ENCODE assay signal across 15 cellular contexts in genomic region chr9:99852617-99853016, GRCh38. TPM values are rescaled to one million over a fixed set of nuclear protein-coding genes. Genes with fewer than 3 reads are reported as not detected.
A peak's percentile ranks its signal among the peaks of the same experiment; 100 is the strongest.
DNase-seq lines count a peak whose midpoint lies in the region; ATAC-seq and TF ChIP-seq lines count a peak whose summit lies in the region.
"Had no signal": no experiment of that assay in that cellular context is flagged by ENCODE, and none has a peak within 500 bp of the region (broad histone marks: within the 10 kb centered on the region; RNA-seq: fewer than 3 reads in every experiment).

No MANE protein-coding gene starts in this region.

- peak overlapping the region; percentile 65 for H3K4me2 ChIP-seq in KMS-11

- no peak overlapping the region; the same call in 1 of the 2 replicates for H3K9ac ChIP-seq in KMS-11

- H3K4me3 Mint-ChIP-seq in neural crest cell: no peak overlapping the region

- peaks cover 4% of the 10 kb centered on the region for H3K27me3 Mint-ChIP-seq in neural crest cell (ENCODE audit: low read depth)

- H3K4me1 Mint-ChIP-seq in neural crest cell: no peaks in the 10 kb centered on the region

- no peaks in the 10 kb centered on the region for H3K27me3 ChIP-seq in KMS-11 (ENCODE audit: insufficient read depth, low read depth)
- H3K27me3 ChIP-seq: adrenal gland, gastroesophageal sphincter, tibial artery had no signal

- H2AFZ ChIP-seq in KMS-11 (ENCODE audit: low read depth): no peak overlapping the region

- H3K36me3 Mint-ChIP-seq in neural crest cell (ENCODE audit: low read depth): peaks cover 14% of the 10 kb centered on the region

- H3K9me3 Mint-ChIP-seq in neural crest cell: no peaks in the 10 kb centered on the region

- H4K20me1 ChIP-seq in KMS-11 (ENCODE audit: insufficient read depth): no peaks in the 10 kb centered on the region

- H3K27ac ChIP-seq in KMS-11 (peak overlapping the region; percentile 59), substantia nigra (ENCODE audit: low read depth, low read length, poor library complexity, severe bottlenecking) (no peak overlapping the region)
- H3K27ac ChIP-seq: adrenal gland, gastroesophageal sphincter, tibial artery had no signal

- DNase-seq in NCI-H82 (lab: John Stamatoyannopoulos, UW) (peak; percentile 25), NCI-H82 treated with DMSO at 0.1 percent for 48 hours (lab: John Stamatoyannopoulos, UW; ENCODE audit: unreplicated experiment) (no peak), neural crest cell (ENCODE audit: low read depth, low spot score) (no peak), mucosa of gallbladder (ENCODE audit: low spot score) (no peak), GM13976 (ENCODE audit: low spot score) (no peak), substantia nigra (lab: John Stamatoyannopoulos, UW) (no peak)
- DNase-seq: activated CD8-positive, alpha-beta memory T cell treated with anti-CD3 and anti-CD28 coated beads, Interleukin-2, amount 50 U/mL, for 48 hours; adrenal gland; left colon; NCI-H1436 treated with DMSO at 0.1 percent for 48 hours; T-helper 9 cell; tibial artery had no signal

- no peaks in the 10 kb centered on the region for H3K79me2 ChIP-seq in KMS-11 (ENCODE audit: insufficient read depth, low read depth)

- H3K36me3 ChIP-seq in KMS-11 (ENCODE audit: insufficient read depth): no peaks in the 10 kb centered on the region

- peak; percentile 51 for ATAC-seq in HG02763 (IDR thresholded peaks at IDR 0.05; ENCODE audit: unreplicated experiment)
- ATAC-seq: gastroesophageal sphincter, left colon had no signal

- in situ Hi-C loops in GM13976 (cut with MboI; ENCODE audit: low sequenced_read_pairs, unreplicated experiment): no loop called here

- peaks cover 56% of the 10 kb centered on the region for H3K4me1 ChIP-seq in KMS-11 (ENCODE audit: low read depth, poor library complexity, severe bottlenecking)
- H3K4me1 ChIP-seq: adrenal gland, gastroesophageal sphincter had no signal

- H3K27ac Mint-ChIP-seq in neural crest cell (ENCODE audit: unreplicated experiment): peak overlapping the region; percentile 22

- no peak overlapping the region for H3K4me3 ChIP-seq in KMS-11 (IDR thresholded peaks at IDR 0.05; ENCODE audit: insufficient read depth, low read depth, low read length)
- H3K4me3 ChIP-seq: adrenal gland, gastroesophageal sphincter, tibial artery had no signal

- TF ChIP-seq CTCF in KMS-11 (conservative IDR thresholded peaks at IDR 0.05; ENCODE audit: low read depth, low read length) (no peak), neural crest cell (conservative IDR thresholded peaks at IDR 0.05) (no peak), GM13976 (IDR thresholded peaks at IDR 0.05; ENCODE audit: borderline replicate concordance, control extremely low read depth, extremely low read depth, insufficient read depth, missing control alignments) (no peak)

RNA-seq across cellular contexts. Expression of gene NR4A3, which starts 30.9 kb away (rescaled TPM):
- total RNA-seq in neural crest cell (0.91 and 0.93 TPM in 2 replicates), mucosa of gallbladder (7.5 TPM)

RNA-seq across cellular contexts. Expression of gene STX17, which starts 53.8 kb away (rescaled TPM):
- total RNA-seq in neural crest cell: 24.3 and 25.2 TPM in 2 replicates
- total RNA-seq in mucosa of gallbladder: 29.5 TPM
